In genomic region chr3:39934696-39935095, GRCh38 we compare ENCODE assay signal across 26 cellular contexts.
"Had no signal": no experiment of that assay in that cellular context is flagged by ENCODE, and none has a peak within 500 bp of the region (broad histone marks: within the 10 kb centered on the region; RNA-seq: fewer than 3 reads in every experiment).

No MANE protein-coding gene starts in this region.

- H3K27ac Mint-ChIP-seq: activated naive CD4-positive, alpha-beta T cell treated with anti-CD3 and anti-CD28 coated beads, Interleukin-2, amount 10 ng/mL, durations not matched to agents 7 days and 5 days; activated naive CD8-positive, alpha-beta T cell treated with anti-CD3 and anti-CD28 coated beads, Interleukin-2, amount 50 U/mL, for 24 hours; stimulated activated effector memory CD8-positive, alpha-beta T cell treated with anti-CD3 and anti-CD28 coated beads, Interleukin-12 subunit alpha, Interleukin-12 subunit beta, amount 100 ng/mL, for 72 hours; T-helper 2 cell treated with Interferon-gamma antibody and Interleukin-4, amounts not matched to agents 5 μg/mL and 100 μg/mL, for 36 hours had no signal

- FAIRE-seq: TTC549 had no signal

- H3K9me3 ChIP-seq: esophagus muscularis mucosa, gastroesophageal sphincter, heart right ventricle, mucosa of descending colon, psoas muscle, thyroid gland, uterus had no signal

- DNase-seq: activated CD4-positive, alpha-beta T cell treated with anti-CD3 and anti-CD28 coated beads, Interleukin-2, amount 50 U/mL, for 1 hour; activated CD4-positive, CD25-positive, alpha-beta regulatory T cell treated with anti-CD3 and anti-CD28 coated beads, Interleukin-2, amount 50 U/mL, for 72 hours; activated CD8-positive, alpha-beta memory T cell treated with anti-CD3 and anti-CD28 coated beads, Interleukin-2, amount 50 U/mL, for 4 hours; activated naive CD4-positive, alpha-beta T cell treated with anti-CD3 and anti-CD28 coated beads, Interleukin-2, amount 10 ng/mL, durations not matched to agents 7 days and 5 days; activated naive CD8-positive, alpha-beta T cell treated with anti-CD3 and anti-CD28 coated beads, Interleukin-2, amount 50 U/mL, for 24 hours; activated T-cell treated with anti-CD3 and anti-CD28 coated beads, Interleukin-2, amount 50 U/mL, for 4 hours; effector CD8-positive, alpha-beta T cell; heart right ventricle; kidney glomerular epithelial cell; mesenchymal stem cell; mucosa of descending colon; naive B cell; psoas muscle; right cardiac atrium; stimulated activated CD4-positive, alpha-beta T cell treated with anti-CD3 and anti-CD28 coated beads, Interleukin-4, amount 100 ng/mL, for 24 hours; thyroid gland; uterus had no signal

- H3K36me3 ChIP-seq: esophagus muscularis mucosa, gastroesophageal sphincter, heart right ventricle, thyroid gland, uterus had no signal

- H3K27me3 ChIP-seq: esophagus muscularis mucosa, gastroesophageal sphincter, heart right ventricle, thyroid gland, uterus had no signal

- H3K4me1 Mint-ChIP-seq: activated naive CD4-positive, alpha-beta T cell treated with anti-CD3 and anti-CD28 coated beads, Interleukin-2, amount 10 ng/mL, durations not matched to agents 7 days and 5 days; activated naive CD8-positive, alpha-beta T cell treated with anti-CD3 and anti-CD28 coated beads, Interleukin-2, amount 50 U/mL, for 24 hours; brain; naive B cell; neural crest cell; stimulated activated effector memory CD8-positive, alpha-beta T cell treated with anti-CD3 and anti-CD28 coated beads, Interleukin-12 subunit alpha, Interleukin-12 subunit beta, amount 100 ng/mL, for 72 hours had no signal

- H3K4me3 ChIP-seq: coronary artery, esophagus muscularis mucosa, gastroesophageal sphincter, heart right ventricle, mucosa of descending colon, psoas muscle, skin epidermis, thyroid gland, uterus had no signal

- H3K36me3 Mint-ChIP-seq: activated naive CD4-positive, alpha-beta T cell treated with anti-CD3 and anti-CD28 coated beads, Interleukin-2, amount 10 ng/mL, durations not matched to agents 7 days and 5 days; brain; naive B cell; stimulated activated effector memory CD8-positive, alpha-beta T cell treated with anti-CD3 and anti-CD28 coated beads, Interleukin-12 subunit alpha, Interleukin-12 subunit beta, amount 100 ng/mL, for 72 hours had no signal

- H3K4me3 Mint-ChIP-seq: activated naive CD4-positive, alpha-beta T cell treated with anti-CD3 and anti-CD28 coated beads, Interleukin-2, amount 10 ng/mL, durations not matched to agents 7 days and 5 days; activated naive CD8-positive, alpha-beta T cell treated with anti-CD3 and anti-CD28 coated beads, Interleukin-2, amount 50 U/mL, for 24 hours; activated T-cell treated with anti-CD3 and anti-CD28 coated beads, Interleukin-2, amount 50 U/mL, for 4 hours; brain; naive B cell; neural crest cell; stimulated activated effector memory CD8-positive, alpha-beta T cell treated with anti-CD3 and anti-CD28 coated beads, Interleukin-12 subunit alpha, Interleukin-12 subunit beta, amount 100 ng/mL, for 72 hours; T-helper 2 cell treated with Interferon-gamma antibody and Interleukin-4, amounts not matched to agents 5 μg/mL and 100 μg/mL, for 36 hours had no signal

- H3K4me1 ChIP-seq: psoas muscle, thyroid gland, uterus had no signal

- H3K9me3 Mint-ChIP-seq: activated naive CD4-positive, alpha-beta T cell treated with anti-CD3 and anti-CD28 coated beads, Interleukin-2, amount 10 ng/mL, durations not matched to agents 7 days and 5 days; activated naive CD8-positive, alpha-beta T cell treated with anti-CD3 and anti-CD28 coated beads, Interleukin-2, amount 50 U/mL, for 24 hours; neural crest cell; stimulated activated effector memory CD8-positive, alpha-beta T cell treated with anti-CD3 and anti-CD28 coated beads, Interleukin-12 subunit alpha, Interleukin-12 subunit beta, amount 100 ng/mL, for 72 hours; T-helper 2 cell treated with Interferon-gamma antibody and Interleukin-4, amounts not matched to agents 5 μg/mL and 100 μg/mL, for 36 hours had no signal

- ATAC-seq: activated naive CD8-positive, alpha-beta T cell treated with anti-CD3 and anti-CD28 coated beads, Interleukin-2, amount 50 U/mL, for 24 hours; gastroesophageal sphincter; mucosa of descending colon; psoas muscle; stimulated activated effector memory CD8-positive, alpha-beta T cell treated with anti-CD3 and anti-CD28 coated beads, Interleukin-12 subunit alpha, Interleukin-12 subunit beta, amount 100 ng/mL, for 72 hours had no signal

- H3K27me3 Mint-ChIP-seq: activated naive CD4-positive, alpha-beta T cell treated with anti-CD3 and anti-CD28 coated beads, Interleukin-2, amount 10 ng/mL, durations not matched to agents 7 days and 5 days had no signal

- H3K27ac ChIP-seq: coronary artery, esophagus muscularis mucosa, gastroesophageal sphincter, psoas muscle, thyroid gland, uterus had no signal
